ENCODE assay signal across 23 cellular contexts in the genomic region with DNA sequence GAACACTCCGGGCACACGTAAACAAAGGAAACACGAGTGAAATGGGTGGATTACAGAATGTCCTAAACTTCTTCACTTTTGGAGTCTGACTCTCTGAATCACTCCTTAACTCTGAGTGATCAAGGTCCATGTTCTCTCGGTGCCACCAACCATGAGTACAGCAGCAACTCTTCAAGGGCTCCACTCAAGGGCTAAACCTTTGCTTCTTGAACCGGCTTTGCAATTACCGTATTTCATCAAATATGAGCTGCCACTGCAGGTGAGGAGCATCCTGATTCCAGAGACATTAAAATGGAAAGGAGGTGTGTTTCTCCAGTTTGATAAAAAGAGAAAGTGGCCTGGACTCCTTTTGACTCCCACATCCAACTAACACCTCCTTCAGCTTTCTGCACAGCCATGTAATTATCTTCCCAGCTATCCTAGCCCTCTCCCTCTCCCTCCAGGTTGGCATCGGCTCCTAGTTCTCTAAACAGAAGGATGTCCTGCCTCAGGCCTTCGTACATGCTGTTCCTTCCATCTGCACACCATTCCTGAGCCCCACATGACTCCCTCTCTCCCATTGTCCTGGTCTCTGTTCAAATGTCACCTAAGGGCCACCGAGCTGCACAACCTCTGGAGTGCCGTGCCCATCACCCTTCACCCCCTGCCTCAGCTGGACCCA.
"Had no signal": no experiment of that assay in that cellular context is flagged by ENCODE, and none has a peak within 500 bp of the region (broad histone marks: within the 10 kb centered on the region; RNA-seq: fewer than 3 reads in every experiment).

No MANE protein-coding gene starts in this region.

- H3K4me3 Mint-ChIP-seq: activated CD8-positive, alpha-beta T cell treated with anti-CD3 and anti-CD28 coated beads, Interleukin-2, amount 10 ng/mL, durations not matched to agents 7 days and 5 days; activated naive CD4-positive, alpha-beta T cell treated with anti-CD3 and anti-CD28 coated beads, Interleukin-2, amount 50 U/mL, for 24 hours; naive B cell; stimulated activated naive CD8-positive, alpha-beta T cell treated with anti-CD3 and anti-CD28 coated beads, Interleukin-15, Interleukin-2, amounts not matched to agents 100 ng/mL and 50 ng/mL, for 24 hours had no signal

- H3K27ac ChIP-seq: body of pancreas, cardiac muscle cell, tibial artery, WERI-Rb-1 had no signal

- H3K36me3 Mint-ChIP-seq: activated naive CD4-positive, alpha-beta T cell treated with anti-CD3 and anti-CD28 coated beads, Interleukin-2, amount 50 U/mL, for 24 hours; naive B cell had no signal

- FAIRE-seq: kidney, TTC549 had no signal

- H3K36me3 ChIP-seq: cardiac muscle cell, tibial artery, WERI-Rb-1 had no signal

- H3K9me3 ChIP-seq: body of pancreas, tibial artery had no signal

- H3K9me3 Mint-ChIP-seq: activated naive CD4-positive, alpha-beta T cell treated with anti-CD3 and anti-CD28 coated beads, Interleukin-2, amount 50 U/mL, for 24 hours; stimulated activated naive CD8-positive, alpha-beta T cell treated with anti-CD3 and anti-CD28 coated beads, Interleukin-15, Interleukin-2, amounts not matched to agents 100 ng/mL and 50 ng/mL, for 24 hours had no signal

- DNase-seq: activated CD4-positive, alpha-beta T cell treated with anti-CD3 and anti-CD28 coated beads, Interleukin-2, amount 50 U/mL, for 1 hour; activated CD4-positive, CD25-positive, alpha-beta regulatory T cell treated with anti-CD3 and anti-CD28 coated beads, Interleukin-2, amount 50 U/mL, for 72 hours; activated CD8-positive, alpha-beta T cell treated with anti-CD3 and anti-CD28 coated beads, Interleukin-2, amount 10 ng/mL, durations not matched to agents 7 days and 5 days; activated gamma-delta T cell treated with Interleukin-2 at 50 U/mL for 16 hours; activated T-cell treated with anti-CD3 and anti-CD28 coated beads, Interleukin-2, amount 50 U/mL, for 1 hour; anterior cingulate cortex; body of pancreas; dermis blood vessel endothelial cell; effector CD8-positive, alpha-beta T cell; erythroblast; foreskin fibroblast; kidney; naive B cell; occipital lobe; stimulated activated CD4-positive, alpha-beta T cell treated with anti-CD3 and anti-CD28 coated beads, Interleukin-1b, Interleukin-23, amount 100 ng/mL, for 48 hours; substantia nigra; tibial artery; WERI-Rb-1 had no signal

- H3K27me3 ChIP-seq: body of pancreas, cardiac muscle cell, tibial artery had no signal

- H3K4me3 ChIP-seq: body of pancreas, cardiac muscle cell, lung, tibial artery had no signal

- H3K27ac Mint-ChIP-seq: activated CD8-positive, alpha-beta T cell treated with anti-CD3 and anti-CD28 coated beads, Interleukin-2, amount 10 ng/mL, durations not matched to agents 7 days and 5 days; activated naive CD4-positive, alpha-beta T cell treated with anti-CD3 and anti-CD28 coated beads, Interleukin-2, amount 50 U/mL, for 24 hours; stimulated activated naive CD8-positive, alpha-beta T cell treated with anti-CD3 and anti-CD28 coated beads, Interleukin-15, Interleukin-2, amounts not matched to agents 100 ng/mL and 50 ng/mL, for 24 hours had no signal

- ATAC-seq: activated CD8-positive, alpha-beta T cell treated with anti-CD3 and anti-CD28 coated beads, Interleukin-2, amount 10 ng/mL, durations not matched to agents 7 days and 5 days; body of pancreas had no signal

- H3K27me3 Mint-ChIP-seq: activated naive CD4-positive, alpha-beta T cell treated with anti-CD3 and anti-CD28 coated beads, Interleukin-2, amount 50 U/mL, for 24 hours; stimulated activated naive CD8-positive, alpha-beta T cell treated with anti-CD3 and anti-CD28 coated beads, Interleukin-15, Interleukin-2, amounts not matched to agents 100 ng/mL and 50 ng/mL, for 24 hours had no signal
